ENCODE assay signal across 1 cellular context in the genomic region with DNA sequence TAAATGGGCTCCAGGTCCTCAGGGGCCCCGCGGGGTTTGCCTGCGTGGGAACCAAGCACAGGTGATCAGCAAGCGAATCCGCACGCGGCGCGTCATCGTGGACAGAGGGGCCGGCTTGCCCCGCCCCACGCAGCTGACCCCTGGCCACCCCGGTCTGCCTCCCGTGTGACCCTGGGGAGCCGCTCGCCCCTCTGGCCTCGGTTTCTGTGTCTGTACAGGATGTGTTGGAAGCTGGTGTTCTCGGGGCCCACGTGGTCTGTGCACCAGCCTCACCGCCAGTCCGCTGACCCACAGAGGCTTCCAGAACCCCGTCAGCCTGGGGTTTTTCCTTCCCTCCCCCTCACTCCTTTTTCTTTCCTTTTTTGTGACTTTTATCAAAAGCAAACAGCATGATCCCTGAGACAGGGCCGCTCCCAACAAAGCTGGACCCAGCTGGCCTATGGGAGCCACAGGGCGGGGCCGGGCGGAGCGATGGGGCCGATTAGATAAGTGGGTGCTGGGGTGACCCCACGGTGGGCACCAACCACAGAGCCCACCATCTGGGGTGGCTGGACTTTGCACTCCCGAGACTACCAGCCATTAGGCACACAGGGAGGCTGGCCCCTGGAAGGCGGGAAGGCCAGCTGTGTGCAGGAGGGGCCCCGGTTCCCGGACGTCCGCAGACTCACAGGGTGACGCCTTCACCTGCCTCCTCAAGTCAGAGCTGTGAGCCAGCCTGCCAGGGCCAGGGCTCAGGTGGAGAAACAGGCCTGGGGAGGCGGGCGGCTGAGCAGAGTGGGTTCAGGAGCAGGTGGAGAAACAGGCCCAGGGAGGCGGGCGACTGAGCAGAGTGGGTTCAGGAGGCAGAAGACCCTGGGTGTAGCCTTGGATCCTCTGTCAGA.
A peak's percentile ranks its signal among the peaks of the same experiment; 100 is the strongest.
TF ChIP-seq lines count a peak whose summit lies in the region.

No MANE protein-coding gene starts in this region.

TF ChIP-seq in HepG2, 621 proteins besides CTCF, POLR2A, EP300 and RAD21 (continued from another document and continues in another):
- TF ChIP-seq ZNF879 (CRISPR knock-in tag; IDR thresholded peaks at IDR 0.05) (no peak), SP2 (CRISPR knock-in tag; IDR thresholded peaks at IDR 0.05) (no peak; the same call in 1 of the 2 replicates), BHLHE40 (IDR thresholded peaks at IDR 0.05; ENCODE audit: low read length) (no peak), SP5 (CRISPR knock-in tag; IDR thresholded peaks at IDR 0.05; ENCODE audit: borderline replicate concordance, low read depth) (peak; percentile 93), SNAI1 (CRISPR knock-in tag; IDR thresholded peaks at IDR 0.05; ENCODE audit: borderline replicate concordance) (peak; percentile 94; the same call in 1 of the 2 replicates), PHB2 (IDR thresholded peaks at IDR 0.05; ENCODE audit: partially characterized antibody) (no peak), CCAR2 (optimal IDR thresholded peaks at IDR 0.05; ENCODE audit: low read depth, low read length) (no peak), THYN1 (CRISPR knock-in tag; IDR thresholded peaks at IDR 0.05; ENCODE audit: borderline replicate concordance, low read depth) (no peak), XRCC5 (optimal IDR thresholded peaks at IDR 0.05; ENCODE audit: low read length) (no peak), ZBTB20 (CRISPR knock-in tag; IDR thresholded peaks at IDR 0.05; ENCODE audit: borderline replicate concordance, low read depth) (peak; percentile 17; the same call in 1 of the 2 replicates), TMF1 (CRISPR knock-in tag; IDR thresholded peaks at IDR 0.05; ENCODE audit: low read depth) (peak; percentile 85; the same call in 1 of the 2 replicates), HDAC1 (CRISPR knock-in tag; IDR thresholded peaks at IDR 0.05) (peak; percentile 83), ZNF674 (CRISPR knock-in tag; IDR thresholded peaks at IDR 0.05; ENCODE audit: low read depth) (peak; percentile 84; the same call in 1 of the 2 replicates), ZNF672 (CRISPR knock-in tag; IDR thresholded peaks at IDR 0.05) (no peak), SCMH1 (CRISPR knock-in tag; IDR thresholded peaks at IDR 0.05; ENCODE audit: borderline replicate concordance) (no peak), KDM6A (CRISPR knock-in tag; IDR thresholded peaks at IDR 0.05; ENCODE audit: low read depth) (0 out of 2 replicates have a peak, but pooled peaks have one; percentile 52), RORA (CRISPR knock-in tag; IDR thresholded peaks at IDR 0.05) (no peak), ZNF572 (CRISPR knock-in tag; IDR thresholded peaks at IDR 0.05) (peak; percentile 58; the same call in 1 of the 2 replicates), NPAS2 (CRISPR knock-in tag; IDR thresholded peaks at IDR 0.05; ENCODE audit: borderline replicate concordance) (no peak), ZNF20 (CRISPR knock-in tag; IDR thresholded peaks at IDR 0.05) (no peak), NFATC3 (CRISPR knock-in tag; IDR thresholded peaks at IDR 0.05) (peak; percentile 72; the same call in 1 of the 2 replicates), ZNF17 (CRISPR knock-in tag; IDR thresholded peaks at IDR 0.05) (no peak), ZNF317 (CRISPR knock-in tag; IDR thresholded peaks at IDR 0.05) (peak; percentile 51; the same call in 1 of the 2 replicates), HOXA9 (CRISPR knock-in tag; IDR thresholded peaks at IDR 0.05; ENCODE audit: borderline replicate concordance) (peak; percentile 86; the same call in 1 of the 2 replicates), SMC3 (IDR thresholded peaks at IDR 0.05; ENCODE audit: low read length) (no peak), ZNF891 (CRISPR knock-in tag; IDR thresholded peaks at IDR 0.05) (peak; percentile 92), SMAD9 (CRISPR knock-in tag; IDR thresholded peaks at IDR 0.05) (no peak)
- TF ChIP-seq, protein P1, sequence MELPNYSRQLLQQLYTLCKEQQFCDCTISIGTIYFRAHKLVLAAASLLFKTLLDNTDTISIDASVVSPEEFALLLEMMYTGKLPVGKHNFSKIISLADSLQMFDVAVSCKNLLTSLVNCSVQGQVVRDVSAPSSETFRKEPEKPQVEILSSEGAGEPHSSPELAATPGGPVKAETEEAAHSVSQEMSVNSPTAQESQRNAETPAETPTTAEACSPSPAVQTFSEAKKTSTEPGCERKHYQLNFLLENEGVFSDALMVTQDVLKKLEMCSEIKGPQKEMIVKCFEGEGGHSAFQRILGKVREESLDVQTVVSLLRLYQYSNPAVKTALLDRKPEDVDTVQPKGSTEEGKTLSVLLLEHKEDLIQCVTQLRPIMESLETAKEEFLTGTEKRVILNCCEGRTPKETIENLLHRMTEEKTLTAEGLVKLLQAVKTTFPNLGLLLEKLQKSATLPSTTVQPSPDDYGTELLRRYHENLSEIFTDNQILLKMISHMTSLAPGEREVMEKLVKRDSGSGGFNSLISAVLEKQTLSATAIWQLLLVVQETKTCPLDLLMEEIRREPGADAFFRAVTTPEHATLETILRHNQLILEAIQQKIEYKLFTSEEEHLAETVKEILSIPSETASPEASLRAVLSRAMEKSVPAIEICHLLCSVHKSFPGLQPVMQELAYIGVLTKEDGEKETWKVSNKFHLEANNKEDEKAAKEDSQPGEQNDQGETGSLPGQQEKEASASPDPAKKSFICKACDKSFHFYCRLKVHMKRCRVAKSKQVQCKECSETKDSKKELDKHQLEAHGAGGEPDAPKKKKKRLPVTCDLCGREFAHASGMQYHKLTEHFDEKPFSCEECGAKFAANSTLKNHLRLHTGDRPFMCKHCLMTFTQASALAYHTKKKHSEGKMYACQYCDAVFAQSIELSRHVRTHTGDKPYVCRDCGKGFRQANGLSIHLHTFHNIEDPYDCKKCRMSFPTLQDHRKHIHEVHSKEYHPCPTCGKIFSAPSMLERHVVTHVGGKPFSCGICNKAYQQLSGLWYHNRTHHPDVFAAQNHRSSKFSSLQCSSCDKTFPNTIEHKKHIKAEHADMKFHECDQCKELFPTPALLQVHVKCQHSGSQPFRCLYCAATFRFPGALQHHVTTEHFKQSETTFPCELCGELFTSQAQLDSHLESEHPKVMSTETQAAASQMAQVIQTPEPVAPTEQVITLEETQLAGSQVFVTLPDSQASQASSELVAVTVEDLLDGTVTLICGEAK (IDR thresholded peaks at IDR 0.05): no peak
- TF ChIP-seq, protein P1 (CRISPR knock-in tag; IDR thresholded peaks at IDR 0.05): peak; percentile 94
- TF ChIP-seq, protein P2, sequence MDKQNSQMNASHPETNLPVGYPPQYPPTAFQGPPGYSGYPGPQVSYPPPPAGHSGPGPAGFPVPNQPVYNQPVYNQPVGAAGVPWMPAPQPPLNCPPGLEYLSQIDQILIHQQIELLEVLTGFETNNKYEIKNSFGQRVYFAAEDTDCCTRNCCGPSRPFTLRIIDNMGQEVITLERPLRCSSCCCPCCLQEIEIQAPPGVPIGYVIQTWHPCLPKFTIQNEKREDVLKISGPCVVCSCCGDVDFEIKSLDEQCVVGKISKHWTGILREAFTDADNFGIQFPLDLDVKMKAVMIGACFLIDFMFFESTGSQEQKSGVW (CRISPR knock-in tag; IDR thresholded peaks at IDR 0.05; ENCODE audit: borderline replicate concordance): no peak
- TF ChIP-seq, protein P3, sequence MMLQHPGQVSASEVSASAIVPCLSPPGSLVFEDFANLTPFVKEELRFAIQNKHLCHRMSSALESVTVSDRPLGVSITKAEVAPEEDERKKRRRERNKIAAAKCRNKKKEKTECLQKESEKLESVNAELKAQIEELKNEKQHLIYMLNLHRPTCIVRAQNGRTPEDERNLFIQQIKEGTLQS (CRISPR knock-in tag; IDR thresholded peaks at IDR 0.05): no peak; the same call in 1 of the 2 replicates
- TF ChIP-seq, protein P4, sequence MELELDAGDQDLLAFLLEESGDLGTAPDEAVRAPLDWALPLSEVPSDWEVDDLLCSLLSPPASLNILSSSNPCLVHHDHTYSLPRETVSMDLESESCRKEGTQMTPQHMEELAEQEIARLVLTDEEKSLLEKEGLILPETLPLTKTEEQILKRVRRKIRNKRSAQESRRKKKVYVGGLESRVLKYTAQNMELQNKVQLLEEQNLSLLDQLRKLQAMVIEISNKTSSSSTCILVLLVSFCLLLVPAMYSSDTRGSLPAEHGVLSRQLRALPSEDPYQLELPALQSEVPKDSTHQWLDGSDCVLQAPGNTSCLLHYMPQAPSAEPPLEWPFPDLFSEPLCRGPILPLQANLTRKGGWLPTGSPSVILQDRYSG (CRISPR knock-in tag; IDR thresholded peaks at IDR 0.05): no peak
- TF ChIP-seq, protein P5, sequence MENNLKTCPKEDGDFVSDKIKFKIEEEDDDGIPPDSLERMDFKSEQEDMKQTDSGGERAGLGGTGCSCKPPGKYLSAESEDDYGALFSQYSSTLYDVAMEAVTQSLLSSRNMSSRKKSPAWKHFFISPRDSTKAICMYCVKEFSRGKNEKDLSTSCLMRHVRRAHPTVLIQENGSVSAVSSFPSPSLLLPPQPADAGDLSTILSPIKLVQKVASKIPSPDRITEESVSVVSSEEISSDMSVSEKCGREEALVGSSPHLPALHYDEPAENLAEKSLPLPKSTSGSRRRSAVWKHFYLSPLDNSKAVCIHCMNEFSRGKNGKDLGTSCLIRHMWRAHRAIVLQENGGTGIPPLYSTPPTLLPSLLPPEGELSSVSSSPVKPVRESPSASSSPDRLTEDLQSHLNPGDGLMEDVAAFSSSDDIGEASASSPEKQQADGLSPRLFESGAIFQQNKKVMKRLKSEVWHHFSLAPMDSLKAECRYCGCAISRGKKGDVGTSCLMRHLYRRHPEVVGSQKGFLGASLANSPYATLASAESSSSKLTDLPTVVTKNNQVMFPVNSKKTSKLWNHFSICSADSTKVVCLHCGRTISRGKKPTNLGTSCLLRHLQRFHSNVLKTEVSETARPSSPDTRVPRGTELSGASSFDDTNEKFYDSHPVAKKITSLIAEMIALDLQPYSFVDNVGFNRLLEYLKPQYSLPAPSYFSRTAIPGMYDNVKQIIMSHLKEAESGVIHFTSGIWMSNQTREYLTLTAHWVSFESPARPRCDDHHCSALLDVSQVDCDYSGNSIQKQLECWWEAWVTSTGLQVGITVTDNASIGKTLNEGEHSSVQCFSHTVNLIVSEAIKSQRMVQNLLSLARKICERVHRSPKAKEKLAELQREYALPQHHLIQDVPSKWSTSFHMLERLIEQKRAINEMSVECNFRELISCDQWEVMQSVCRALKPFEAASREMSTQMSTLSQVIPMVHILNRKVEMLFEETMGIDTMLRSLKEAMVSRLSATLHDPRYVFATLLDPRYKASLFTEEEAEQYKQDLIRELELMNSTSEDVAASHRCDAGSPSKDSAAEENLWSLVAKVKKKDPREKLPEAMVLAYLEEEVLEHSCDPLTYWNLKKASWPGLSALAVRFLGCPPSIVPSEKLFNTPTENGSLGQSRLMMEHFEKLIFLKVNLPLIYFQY (CRISPR knock-in tag; IDR thresholded peaks at IDR 0.05; ENCODE audit: borderline replicate concordance): peak; percentile 79; the same call in 1 of the 2 replicates
- TF ChIP-seq, protein P6, sequence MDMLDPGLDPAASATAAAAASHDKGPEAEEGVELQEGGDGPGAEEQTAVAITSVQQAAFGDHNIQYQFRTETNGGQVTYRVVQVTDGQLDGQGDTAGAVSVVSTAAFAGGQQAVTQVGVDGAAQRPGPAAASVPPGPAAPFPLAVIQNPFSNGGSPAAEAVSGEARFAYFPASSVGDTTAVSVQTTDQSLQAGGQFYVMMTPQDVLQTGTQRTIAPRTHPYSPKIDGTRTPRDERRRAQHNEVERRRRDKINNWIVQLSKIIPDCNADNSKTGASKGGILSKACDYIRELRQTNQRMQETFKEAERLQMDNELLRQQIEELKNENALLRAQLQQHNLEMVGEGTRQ (IDR thresholded peaks at IDR 0.05; ENCODE audit: low read depth, low read length): peak; percentile 48
- TF ChIP-seq, protein P6 (CRISPR knock-in tag; IDR thresholded peaks at IDR 0.05; ENCODE audit: borderline replicate concordance): peak; percentile 83; the same call in 1 of the 2 replicates
- TF ChIP-seq, protein P7, sequence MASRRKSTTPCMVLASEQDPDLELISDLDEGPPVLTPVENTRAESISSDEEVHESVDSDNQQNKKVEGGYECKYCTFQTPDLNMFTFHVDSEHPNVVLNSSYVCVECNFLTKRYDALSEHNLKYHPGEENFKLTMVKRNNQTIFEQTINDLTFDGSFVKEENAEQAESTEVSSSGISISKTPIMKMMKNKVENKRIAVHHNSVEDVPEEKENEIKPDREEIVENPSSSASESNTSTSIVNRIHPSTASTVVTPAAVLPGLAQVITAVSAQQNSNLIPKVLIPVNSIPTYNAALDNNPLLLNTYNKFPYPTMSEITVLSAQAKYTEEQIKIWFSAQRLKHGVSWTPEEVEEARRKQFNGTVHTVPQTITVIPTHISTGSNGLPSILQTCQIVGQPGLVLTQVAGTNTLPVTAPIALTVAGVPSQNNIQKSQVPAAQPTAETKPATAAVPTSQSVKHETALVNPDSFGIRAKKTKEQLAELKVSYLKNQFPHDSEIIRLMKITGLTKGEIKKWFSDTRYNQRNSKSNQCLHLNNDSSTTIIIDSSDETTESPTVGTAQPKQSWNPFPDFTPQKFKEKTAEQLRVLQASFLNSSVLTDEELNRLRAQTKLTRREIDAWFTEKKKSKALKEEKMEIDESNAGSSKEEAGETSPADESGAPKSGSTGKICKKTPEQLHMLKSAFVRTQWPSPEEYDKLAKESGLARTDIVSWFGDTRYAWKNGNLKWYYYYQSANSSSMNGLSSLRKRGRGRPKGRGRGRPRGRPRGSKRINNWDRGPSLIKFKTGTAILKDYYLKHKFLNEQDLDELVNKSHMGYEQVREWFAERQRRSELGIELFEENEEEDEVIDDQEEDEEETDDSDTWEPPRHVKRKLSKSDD (CRISPR knock-in tag; IDR thresholded peaks at IDR 0.05; ENCODE audit: low read depth): no peak; the same call in 1 of the 2 replicates
